Comparison of ENCODE assay signal across 1 cellular context in genomic region chr12:40614923-40615322, GRCh38.
TF ChIP-seq lines count a peak whose summit lies in the region.

No MANE protein-coding gene starts in this region.

TF ChIP-seq in GM12878, 131 proteins besides CTCF, POLR2A, EP300 and RAD21 (continued from another document and continues in another):
- TF ChIP-seq CUX1 (IDR thresholded peaks at IDR 0.05; ENCODE audit: insufficient replicate concordance, low read depth, low read length) (no peak), MEF2A (IDR thresholded peaks at IDR 0.05; ENCODE audit: insufficient read depth, low read depth, low read length) (peak; percentile 80; the same call in 1 of the 2 replicates), YBX1 (IDR thresholded peaks at IDR 0.05) (no peak), SMARCA5 (IDR thresholded peaks at IDR 0.05) (no peak), E4F1 (IDR thresholded peaks at IDR 0.05; ENCODE audit: borderline replicate concordance, partially characterized antibody) (no peak), IKZF2 (IDR thresholded peaks at IDR 0.05) (peak; percentile 85 to 86), HDGF (IDR thresholded peaks at IDR 0.05) (no peak), PRDM15 (CRISPR knock-in tag; IDR thresholded peaks at IDR 0.05) (no peak), RELB (IDR thresholded peaks at IDR 0.05; ENCODE audit: low read depth) (peak; percentile 74; the same call in 1 of the 2 replicates), E2F8 (IDR thresholded peaks at IDR 0.05; ENCODE audit: low read depth, partially characterized antibody) (no peak), MYB (IDR thresholded peaks at IDR 0.05; ENCODE audit: borderline replicate concordance, low read depth, low read length) (no peak), SMAD5 (IDR thresholded peaks at IDR 0.05; ENCODE audit: low read depth) (no peak), PML (IDR thresholded peaks at IDR 0.05; ENCODE audit: low read length) (0 out of 2 replicates have a peak, but pooled peaks have one; percentile 37), CEBPB (IDR thresholded peaks at IDR 0.05; ENCODE audit: borderline replicate concordance in 1 of 2, low read depth in 2 of 2, low read length in 2 of 2) (no peak), JUNB (IDR thresholded peaks at IDR 0.05) (peak; percentile 81), IKZF1 (conservative IDR thresholded peaks at IDR 0.05) (peak; percentile 84), CREM (IDR thresholded peaks at IDR 0.05; ENCODE audit: low read depth) (peak; percentile 55), TCF3 (IDR thresholded peaks at IDR 0.05; ENCODE audit: borderline replicate concordance, insufficient read depth, low read depth, low read length) (no peak), WRNIP1 (IDR thresholded peaks at IDR 0.05; ENCODE audit: borderline replicate concordance, low read depth, low read length) (no peak), ZBED1 (IDR thresholded peaks at IDR 0.05; ENCODE audit: borderline replicate concordance) (peak; percentile 55; the same call in 1 of the 2 replicates), TARDBP (IDR thresholded peaks at IDR 0.05; ENCODE audit: borderline replicate concordance) (no peak), SPI1 (IDR thresholded peaks at IDR 0.05; ENCODE audit: borderline replicate concordance, insufficient read depth, low read depth, low read length) (0 out of 2 replicates have a peak, but pooled peaks have one; percentile 30), TAF1 (IDR thresholded peaks at IDR 0.05; ENCODE audit: borderline replicate concordance, low read depth, low read length) (no peak), USF1 (IDR thresholded peaks at IDR 0.05; ENCODE audit: borderline replicate concordance, extremely low read length, insufficient read depth, low read depth, low read length) (no peak), ZNF384 (IDR thresholded peaks at IDR 0.05; ENCODE audit: borderline replicate concordance, low read depth, low read length) (no peak), ATF3 (IDR thresholded peaks at IDR 0.05; ENCODE audit: borderline replicate concordance, extremely low read depth, low read depth, low read length) (no peak), NFIC (IDR thresholded peaks at IDR 0.05; ENCODE audit: low read depth, low read length) (peak; percentile 96), SMC3 (IDR thresholded peaks at IDR 0.05; ENCODE audit: borderline replicate concordance, low read length) (no peak), USF2 (IDR thresholded peaks at IDR 0.05; ENCODE audit: borderline replicate concordance, low read depth, low read length) (no peak), POU2F2 (IDR thresholded peaks at IDR 0.05; ENCODE audit: borderline replicate concordance, low read depth, low read length) (no peak), PBX3 (IDR thresholded peaks at IDR 0.05; ENCODE audit: insufficient replicate concordance, low read depth, low read length) (no peak), SUPT20H (IDR thresholded peaks at IDR 0.05; ENCODE audit: borderline replicate concordance, control insufficient read depth, low read depth, low read length) (no peak), SIN3A (IDR thresholded peaks at IDR 0.05; ENCODE audit: low read depth, low read length) (no peak), BCL11A (IDR thresholded peaks at IDR 0.05; ENCODE audit: low read depth, low read length) (peak; percentile 79; the same call in 1 of the 2 replicates), SRF (IDR thresholded peaks at IDR 0.05; ENCODE audit: low read depth in 2 of 2, low read length in 2 of 2) (peak in 1 of 2 experiments; percentile 42; a peak in 1 of 4 replicates), CBX5 (IDR thresholded peaks at IDR 0.05; ENCODE audit: low read depth) (0 out of 2 replicates have a peak, but pooled peaks have one; percentile 75)
